In genomic region chr18:56066524-56067215, GRCh38 we compare ENCODE assay signal across 17 cellular contexts.
"Had no signal": no experiment of that assay in that cellular context is flagged by ENCODE, and none has a peak within 500 bp of the region (broad histone marks: within the 10 kb centered on the region; RNA-seq: fewer than 3 reads in every experiment).

No MANE protein-coding gene starts in this region.

- H2AFZ ChIP-seq: hepatocyte had no signal

- ATAC-seq: activated T-helper 17 cell treated with anti-CD3 and anti-CD28 coated beads, Interleukin-2, amount 50 U/mL, for 72 hours; natural killer cell treated with Interleukin-12 subunit alpha and Interleukin-12 subunit beta and Interleukin-15 and Interleukin-18, amount 100 ng/mL, for 72 hours; stimulated activated effector memory CD8-positive, alpha-beta T cell treated with anti-CD3 and anti-CD28 coated beads, Interleukin-12 subunit alpha, Interleukin-12 subunit beta, amount 100 ng/mL, for 72 hours had no signal

- H3K9me3 Mint-ChIP-seq: endodermal cell; natural killer cell treated with Interleukin-12 subunit alpha and Interleukin-12 subunit beta and Interleukin-15 and Interleukin-18, amount 100 ng/mL, for 72 hours had no signal

- H3K27me3 ChIP-seq: hepatocyte, tibial nerve, uterus had no signal

- H3K36me3 Mint-ChIP-seq: natural killer cell treated with Interleukin-12 subunit alpha and Interleukin-12 subunit beta and Interleukin-15 and Interleukin-18, amount 100 ng/mL, for 72 hours; stimulated activated effector memory CD8-positive, alpha-beta T cell treated with anti-CD3 and anti-CD28 coated beads, Interleukin-12 subunit alpha, Interleukin-12 subunit beta, amount 100 ng/mL, for 72 hours had no signal

- H3K9me3 ChIP-seq: prostate gland, tibial nerve, uterus had no signal

- H3K27me3 Mint-ChIP-seq: natural killer cell treated with Interleukin-12 subunit alpha and Interleukin-12 subunit beta and Interleukin-15 and Interleukin-18, amount 100 ng/mL, for 72 hours had no signal

- H3K36me3 ChIP-seq: prostate gland, tibial nerve, uterus had no signal

- H3K4me1 Mint-ChIP-seq: activated T-helper 17 cell treated with anti-CD3 and anti-CD28 coated beads, Interleukin-2, amount 50 U/mL, for 72 hours; endodermal cell; stimulated activated effector memory CD8-positive, alpha-beta T cell treated with anti-CD3 and anti-CD28 coated beads, Interleukin-12 subunit alpha, Interleukin-12 subunit beta, amount 100 ng/mL, for 72 hours had no signal

- DNase-seq: activated CD4-positive, alpha-beta T cell treated with anti-CD3 and anti-CD28 coated beads, Interleukin-2, amount 50 U/mL, for 4 hours; activated naive CD4-positive, alpha-beta T cell treated with Interleukin-2 at 50 U/mL for 16 hours; aorta; endodermal cell; erythroblast; islet precursor cell; mesenchymal stem cell; occipital lobe; stimulated activated CD4-positive, alpha-beta T cell treated with anti-CD3 and anti-CD28 coated beads, Interleukin-12 subunit alpha, Interleukin-12 subunit beta, amount 100 ng/mL, for 4 hours; stimulated activated CD4-positive, alpha-beta T cell treated with anti-CD3 and anti-CD28 coated beads, Interleukin-2, amount 100 ng/mL, for 24 hours; uterus had no signal

- H3K79me2 ChIP-seq: hepatocyte had no signal

- H3K4me3 Mint-ChIP-seq: activated T-helper 17 cell treated with anti-CD3 and anti-CD28 coated beads, Interleukin-2, amount 50 U/mL, for 72 hours; endodermal cell; natural killer cell treated with Interleukin-12 subunit alpha and Interleukin-12 subunit beta and Interleukin-15 and Interleukin-18, amount 100 ng/mL, for 72 hours; stimulated activated effector memory CD8-positive, alpha-beta T cell treated with anti-CD3 and anti-CD28 coated beads, Interleukin-12 subunit alpha, Interleukin-12 subunit beta, amount 100 ng/mL, for 72 hours had no signal

- H3K4me2 ChIP-seq: hepatocyte had no signal

- H3K27ac ChIP-seq: hepatocyte, prostate gland, tibial nerve had no signal

- H3K27ac Mint-ChIP-seq: activated T-helper 17 cell treated with anti-CD3 and anti-CD28 coated beads, Interleukin-2, amount 50 U/mL, for 72 hours; endodermal cell; natural killer cell treated with Interleukin-12 subunit alpha and Interleukin-12 subunit beta and Interleukin-15 and Interleukin-18, amount 100 ng/mL, for 72 hours; stimulated activated effector memory CD8-positive, alpha-beta T cell treated with anti-CD3 and anti-CD28 coated beads, Interleukin-12 subunit alpha, Interleukin-12 subunit beta, amount 100 ng/mL, for 72 hours had no signal

- H3K4me1 ChIP-seq: prostate gland, uterus had no signal

- H3K4me3 ChIP-seq: hepatocyte, prostate gland, tibial nerve, uterus had no signal
